In genomic region chrX:54044126-54044876, GRCh38 we compare ENCODE assay signal across 8 cellular contexts. TPM values are rescaled to one million over a fixed set of nuclear protein-coding genes. Genes with fewer than 3 reads are reported as not detected.
DNase-seq lines count a peak whose midpoint lies in the region; ATAC-seq and TF ChIP-seq lines count a peak whose summit lies in the region.

Gene PHF8, minus strand, starts transcription at chrX:54044473. Its CDS starts 1,745 bp downstream, at chrX:54042728.

- H3K9me3 ChIP-seq in upper lobe of left lung, result no peaks in the 10 kb centered on the region

- peaks cover 0 to 5% (median 2%) of the 10 kb centered on the region in 4 donors for H3K4me1 ChIP-seq in upper lobe of left lung

- H3K27ac ChIP-seq in angular gyrus (ENCODE audit: low read depth, low read length) (peak within 1 kb of the TSS; percentile 96), upper lobe of left lung (peak within 1 kb of the TSS; percentile 94 to 97 (median 95))

- peak within 1 kb of the TSS; percentile 34 to 74 (median 66) for H3K4me3 ChIP-seq in upper lobe of left lung

- DNase-seq in NCI-H187 treated with DMSO at 0.1 percent for 48 hours (lab: John Stamatoyannopoulos, UW) (peak; percentile 71), left cardiac atrium (peak; percentile 95), posterior vena cava (ENCODE audit: low spot score) (peak; percentile 97), upper lobe of left lung (peak; percentile 95 to 99)

- no peak for TF ChIP-seq EP300 in upper lobe of left lung (IDR thresholded peaks at IDR 0.05)

- ATAC-seq in GM18499 (IDR thresholded peaks at IDR 0.05; ENCODE audit: insufficient read depth, unreplicated experiment), result peak; percentile 70
- ATAC-seq in HG02970 (IDR thresholded peaks at IDR 0.05; ENCODE audit: low FRiP score, unreplicated experiment), result peak; percentile 75
- ATAC-seq in left cardiac atrium, result peak; percentile 94 to 96
- ATAC-seq in upper lobe of left lung (ENCODE audit: low FRiP score in 2 of 2), result peak; percentile 96

- peak in 1 of 6 experiments; percentile 20 for TF ChIP-seq CTCF in upper lobe of left lung (IDR thresholded peaks at IDR 0.05)

- intact Hi-C loops in T-helper 2 cell treated with Interferon-gamma antibody and Interleukin-4, amounts not matched to agents 100 ng/mL and 5 ng/mL, for 36 hours (cut with micrococcal nuclease), result loop anchor here (1.0 to 10.0 kb wide), 8 partner anchors 139 to 956 kb away; partner anchors contain the start of genes APEX2, FAM120C, KANTR and RIBC1
- intact Hi-C loops in left cardiac atrium (cut with DNase I), result no loop called here
- intact Hi-C loops in posterior vena cava (cut with DNase I), result loop anchor here in 1 of 2 donors (10.0 kb wide), 1 partner anchor 400 kb away; the partner anchor contains the start of gene TSR2

- no peaks in the 10 kb centered on the region for H3K27me3 ChIP-seq in upper lobe of left lung

- H3K36me3 ChIP-seq in upper lobe of left lung, result peaks cover 0 to 13% (median 0%) of the 10 kb centered on the region in 4 donors

- TF ChIP-seq POLR2A in upper lobe of left lung (IDR thresholded peaks at IDR 0.05), result peak in 3 of 4 donors; percentile 14 to 54 (median 54)

- 0 to 41% methylated on average over 1 to 62 of the region's 66 CpGs for WGBS in upper lobe of left lung, 2 donors

RNA-seq across cellular contexts. Expression of gene PHF8, which starts in this region (rescaled TPM):
- total RNA-seq in T-helper 2 cell treated with Interferon-gamma antibody and Interleukin-4, amounts not matched to agents 100 ng/mL and 5 ng/mL, for 36 hours, result 38.8 and 41.8 TPM in 2 replicates
- total RNA-seq in left cardiac atrium (10 to 100 TPM in 1 of 2 donors, 1 to 10 TPM in 1; 10.0 to 12.4 TPM), posterior vena cava (10 to 100 TPM; 18.9 to 21.3 TPM), upper lobe of left lung (100 to 1,000 TPM in 1 of 6 donors, 10 to 100 TPM in 5; 23.7 to 125 (median 27.1) TPM)

Comparison
In these comparisons a context has a peak if more than half of its experiments do, and no peak if none do; other contexts are left out.
1. Peak in every context shown above with its lines: DNase-seq, ATAC-seq, H3K4me3 ChIP-seq and H3K27ac ChIP-seq.